Comparison of ENCODE assay signal across 14 cellular contexts in the genomic region with DNA sequence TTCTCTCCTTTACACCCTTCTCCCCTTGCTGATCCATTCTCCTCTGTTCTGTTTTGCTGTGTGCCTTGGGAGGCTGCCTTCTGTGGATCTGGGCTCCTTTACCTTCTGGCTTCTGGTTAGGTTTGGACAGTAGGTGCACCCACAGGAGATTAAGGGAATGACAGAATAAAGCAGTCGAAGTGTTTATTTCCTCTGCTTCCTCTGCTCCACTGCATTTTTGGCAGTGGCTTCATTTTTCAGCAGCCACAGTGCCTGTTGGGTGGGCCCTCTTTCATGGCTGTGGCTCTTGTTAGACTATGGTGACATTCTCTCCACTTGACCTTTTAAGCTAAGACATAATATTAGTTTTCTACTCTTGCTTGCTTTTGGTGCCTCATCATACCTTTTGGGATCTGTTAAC.
DNase-seq lines count a peak whose midpoint lies in the region; ATAC-seq and TF ChIP-seq lines count a peak whose summit lies in the region.
"Had no signal": no experiment of that assay in that cellular context is flagged by ENCODE, and none has a peak within 500 bp of the region (broad histone marks: within the 10 kb centered on the region; RNA-seq: fewer than 3 reads in every experiment).

No MANE protein-coding gene starts in this region.

- ATAC-seq in GM21786 (IDR thresholded peaks at IDR 0.05; ENCODE audit: unreplicated experiment) = no peak
- no peak for ATAC-seq in HG02885 (IDR thresholded peaks at IDR 0.05; ENCODE audit: poor library complexity, unreplicated experiment)
- ATAC-seq: left cardiac atrium, natural killer cell had no signal

- DNase-seq in COLO829 (ENCODE audit: low spot score) (peak; percentile 3), HEK293T (ENCODE audit: extremely low spot score) (peak; percentile 8), astrocyte of the hippocampus (ENCODE audit: low read depth, low spot score) (peak; percentile 68), lung microvascular endothelial cell (ENCODE audit: low read depth in 2 of 2) (peak; percentile 5 to 6), occipital lobe (lab: John Stamatoyannopoulos, UW) (no peak), NCI-H146 (lab: John Stamatoyannopoulos, UW) (no peak)
- DNase-seq: central memory CD4-positive, alpha-beta T cell; left cardiac atrium; natural killer cell; NCI-H2081; stimulated activated CD4-positive, alpha-beta T cell treated with anti-CD3 and anti-CD28 coated beads, Interleukin-4, amount 100 ng/mL, for 1 hour; uterus had no signal

- CTCF ChIA-PET in HEK293T (lab: Yijun Ruan, JAX) = interaction anchor here (0.8 kb wide), 1 partner anchor 8 kb away, joined by 4 read pairs; no protein-coding TSS in a partner anchor

- POLR2A ChIA-PET in HEK293T (lab: Yijun Ruan, JAX) = no interaction called here

TF ChIP-seq in HEK293T, 16 proteins besides CTCF, POLR2A, EP300 and RAD21:
- no peak for TF ChIP-seq FOXA1 (IDR thresholded peaks at IDR 0.05)
- TF ChIP-seq PKNOX1 (IDR thresholded peaks at IDR 0.05) = no peak
- TF ChIP-seq SUZ12 (IDR thresholded peaks at IDR 0.05) = no peak
- TF ChIP-seq SP1 (IDR thresholded peaks at IDR 0.05) = no peak
- TF ChIP-seq LEF1 (IDR thresholded peaks at IDR 0.05; ENCODE audit: borderline replicate concordance) = no peak
- TF ChIP-seq ZNF384 (IDR thresholded peaks at IDR 0.05) = no peak
- TF ChIP-seq FOXK2 (IDR thresholded peaks at IDR 0.05) = no peak
- no peak for TF ChIP-seq L3MBTL2 (conservative IDR thresholded peaks at IDR 0.05)
- TF ChIP-seq FOXM1 (IDR thresholded peaks at IDR 0.05; ENCODE audit: borderline replicate concordance) = no peak
- no peak for TF ChIP-seq HDGF (IDR thresholded peaks at IDR 0.05; ENCODE audit: borderline replicate concordance)
- no peak for TF ChIP-seq TARDBP (IDR thresholded peaks at IDR 0.05)

Comparison
In these comparisons a context has a peak if more than half of its experiments do, and no peak if none do; other contexts are left out.
1. DNase-seq: peak in COLO829 (single experiment), HEK293T (single experiment), astrocyte of the hippocampus (single experiment) and lung microvascular endothelial cell (2 of 2); none in occipital lobe (single experiment) and NCI-H146 (single experiment).